Comparison of ENCODE assay signal across 10 cellular contexts in genomic region chr3:37814547-37814946, GRCh38. TPM values are rescaled to one million over a fixed set of nuclear protein-coding genes. Genes with fewer than 3 reads are reported as not detected.
DNase-seq lines count a peak whose midpoint lies in the region; ATAC-seq and TF ChIP-seq lines count a peak whose summit lies in the region.
"Had no signal": no experiment of that assay in that cellular context is flagged by ENCODE, and none has a peak within 500 bp of the region (broad histone marks: within the 10 kb centered on the region; RNA-seq: fewer than 3 reads in every experiment).

No MANE protein-coding gene starts in this region.

- H3K4me1 Mint-ChIP-seq in activated T-cell treated with anti-CD3 and anti-CD28 coated beads, Interleukin-2, amount 50 U/mL, for 4 hours (ENCODE audit: low read depth): no peaks in the 10 kb centered on the region

- TF ChIP-seq CTCF in AG09319 (IDR thresholded peaks at IDR 0.05; ENCODE audit: low read depth, low read length): peak; percentile 20
- TF ChIP-seq CTCF in RWPE1 (conservative IDR thresholded peaks at IDR 0.05; ENCODE audit: low read depth): 0 out of 2 replicates have a peak, but pooled peaks have one; percentile 19
- TF ChIP-seq CTCF in foreskin keratinocyte (conservative IDR thresholded peaks at IDR 0.05): peak; percentile 50

- no peaks in the 10 kb centered on the region for H3K36me3 ChIP-seq in H7 (replicated peaks; ENCODE audit: control insufficient read depth, insufficient read depth, low read length)
- H3K36me3 ChIP-seq: SJCRH30 had no signal

- peak; percentile 26 for ATAC-seq in foreskin keratinocyte
- no peak for ATAC-seq in HG02610 (IDR thresholded peaks at IDR 0.05; ENCODE audit: unreplicated experiment)
- no peak for ATAC-seq in activated T-cell treated with anti-CD3 and anti-CD28 coated beads, Interleukin-2, amount 50 U/mL, for 4 hours

- CTCF ChIA-PET in RWPE1 (lab: Yijun Ruan, JAX): no interaction called here

- no peak overlapping the region for H3K4me3 Mint-ChIP-seq in activated T-cell treated with anti-CD3 and anti-CD28 coated beads, Interleukin-2, amount 50 U/mL, for 4 hours

- H3K27ac ChIP-seq in RWPE1: no peak overlapping the region
- H3K27ac ChIP-seq in foreskin keratinocyte: no peak overlapping the region
- H3K27ac ChIP-seq: SJCRH30 had no signal

- H3K4me3 ChIP-seq in H7 (ENCODE audit: insufficient read depth, low read depth, low read length): no peak overlapping the region
- H3K4me3 ChIP-seq: lung, SJCRH30 had no signal

- H3K27me3 ChIP-seq in H7 (ENCODE audit: control insufficient read depth, insufficient read depth, low read length) (no peaks in the 10 kb centered on the region), foreskin keratinocyte (no peaks in the 10 kb centered on the region)
- H3K27me3 ChIP-seq: SJCRH30 had no signal

- no peaks in the 10 kb centered on the region for H3K36me3 Mint-ChIP-seq in activated T-cell treated with anti-CD3 and anti-CD28 coated beads, Interleukin-2, amount 50 U/mL, for 4 hours (ENCODE audit: insufficient read depth)

- H3K4me1 ChIP-seq in foreskin keratinocyte: no peaks in the 10 kb centered on the region
- H3K4me1 ChIP-seq: SJCRH30 had no signal

- POLR2A ChIA-PET in RWPE1 (lab: Yijun Ruan, JAX; ENCODE audit: low non-redundant PET): no interaction called here

- peaks cover 11% of the 10 kb centered on the region for H3K27me3 Mint-ChIP-seq in activated T-cell treated with anti-CD3 and anti-CD28 coated beads, Interleukin-2, amount 50 U/mL, for 4 hours (ENCODE audit: low read depth)

- no peaks in the 10 kb centered on the region for H3K9me3 Mint-ChIP-seq in activated T-cell treated with anti-CD3 and anti-CD28 coated beads, Interleukin-2, amount 50 U/mL, for 4 hours

- DNase-seq in AG09319 (ENCODE audit: extremely low read depth, low read depth) (no peak), H7 (peak; percentile 28), RWPE1 (ENCODE audit: low spot score) (peak; percentile 2), foreskin keratinocyte (no peak), NCI-H2029 treated with DMSO at 0.1 percent for 48 hours (lab: John Stamatoyannopoulos, UW) (no peak), globus pallidus (ENCODE audit: low spot score) (no peak)
- no peak for DNase-seq in activated T-cell treated with anti-CD3 and anti-CD28 coated beads, Interleukin-2, amount 50 U/mL, for 4 hours

RNA-seq across cellular contexts. Expression of gene CTDSPL, which starts 47.1 kb away (rescaled TPM):
- total RNA-seq in H7 (2014; rRNA removed; shearing (Covaris generic)): 20.3 and 21.1 TPM in 2 replicates
- total RNA-seq in foreskin keratinocyte: 52.9 and 54.7 TPM in 2 replicates
- polyA plus RNA-seq in foreskin keratinocyte: 31.4 and 35.8 TPM in 2 replicates
- 1 to 10 TPM; 1.1 to 1.7 (median 1.3) TPM for total RNA-seq in activated T-cell treated with anti-CD3 and anti-CD28 coated beads, Interleukin-2, amount 50 U/mL, for 4 hours

Comparison
In these comparisons a context has a peak if more than half of its experiments do, and no peak if none do; other contexts are left out.
1. DNase-seq: peak in H7 (single experiment) and RWPE1 (single experiment); none in AG09319 (single experiment), foreskin keratinocyte (0 of 2), NCI-H2029 treated with DMSO at 0.1 percent for 48 hours (single experiment), globus pallidus (single experiment) and activated T-cell treated with anti-CD3 and anti-CD28 coated beads, Interleukin-2, amount 50 U/mL, for 4 hours (single experiment).
2. Peak in every context shown above with its lines, with median percentiles within 50 percentile points of each other: CTCF ChIP-seq.